In genomic region chr9:130780865-130781504, GRCh38 we compare ENCODE assay signal across 9 cellular contexts. TPM values are rescaled to one million over a fixed set of nuclear protein-coding genes. Genes with fewer than 3 reads are reported as not detected.
DNase-seq lines count a peak whose midpoint lies in the region; ATAC-seq and TF ChIP-seq lines count a peak whose summit lies in the region.
"Had no signal": no experiment of that assay in that cellular context is flagged by ENCODE, and none has a peak within 500 bp of the region (broad histone marks: within the 10 kb centered on the region; RNA-seq: fewer than 3 reads in every experiment).

No MANE protein-coding gene starts in this region.

- 33 to 44% (median 41%) methylated on average over 9 of the region's 9 CpGs for WGBS in psoas muscle, 3 donors

- H3K4me1 ChIP-seq in SJSA1 (replicated peaks) (peaks cover 37% of the 10 kb centered on the region), psoas muscle (peaks cover 60% of the 10 kb centered on the region)

- peak overlapping the region; percentile 68 for H3K27ac ChIP-seq in SJSA1
- peak overlapping the region; percentile 70 for H3K27ac ChIP-seq in psoas muscle

- no peaks in the 10 kb centered on the region for H3K9me3 ChIP-seq in SJSA1 (replicated peaks)
- H3K9me3 ChIP-seq in psoas muscle, result peaks cover under 1% of the 10 kb centered on the region

- peak; percentile 79 for DNase-seq in DMS 273 (lab: John Stamatoyannopoulos, UW; ENCODE audit: unreplicated experiment)
- peak; percentile 79 to 84 for DNase-seq in SJSA1 (ENCODE audit: low read depth in 1 of 2, low spot score in 2 of 2)
- DNase-seq in fibroblast of peridontal ligament (ENCODE audit: extremely low read depth), result peak; percentile 100
- DNase-seq in psoas muscle, result peak; percentile 69 to 79
- DNase-seq in GM13977 (ENCODE audit: low spot score), result no peak
- no peak for DNase-seq in activated CD4-positive, alpha-beta T cell treated with anti-CD3 and anti-CD28 coated beads for 36 hours
- DNase-seq in activated naive CD8-positive, alpha-beta T cell treated with anti-CD3 and anti-CD28 coated beads for 36 hours, result no peak
- DNase-seq: stimulated activated naive CD4-positive, alpha-beta T cell had no signal

- CTCF ChIA-PET in activated CD4-positive, alpha-beta T cell treated with anti-CD3 and anti-CD28 coated beads for 36 hours (lab: Charles Lee), result interaction anchor here (0.7 kb wide), 1 partner anchor 74 kb away, joined by 3 read pairs; no protein-coding TSS in a partner anchor

- no peaks in the 10 kb centered on the region for H3K36me3 Mint-ChIP-seq in activated CD4-positive, alpha-beta T cell treated with anti-CD3 and anti-CD28 coated beads for 36 hours (ENCODE audit: low read depth)
- no peaks in the 10 kb centered on the region for H3K36me3 Mint-ChIP-seq in activated naive CD8-positive, alpha-beta T cell treated with anti-CD3 and anti-CD28 coated beads for 36 hours

- POLR2A ChIA-PET in activated CD4-positive, alpha-beta T cell treated with anti-CD3 and anti-CD28 coated beads for 36 hours (lab: Charles Lee), result no interaction called here

- H3K27me3 ChIP-seq in SJSA1 (replicated peaks) (no peaks in the 10 kb centered on the region), psoas muscle (ENCODE audit: insufficient read depth in 3 of 3, low read length in 2 of 3) (no peaks in the 10 kb centered on the region)

- TF ChIP-seq CTCF in psoas muscle (IDR thresholded peaks at IDR 0.05), result no peak
- no peak for TF ChIP-seq CTCF in GM13977 (IDR thresholded peaks at IDR 0.05; ENCODE audit: extremely low read depth, insufficient read depth, missing control alignments)

- intact Hi-C loops in psoas muscle (cut with DNase I), result loop anchor here (5.0 kb wide), 1 partner anchor 51 kb away; no protein-coding TSS in a partner anchor
- intact Hi-C loops in activated CD4-positive, alpha-beta T cell treated with anti-CD3 and anti-CD28 coated beads for 36 hours (cut with DNase I, micrococcal nuclease), result no loop called here

- H3K4me3 Mint-ChIP-seq in activated CD4-positive, alpha-beta T cell treated with anti-CD3 and anti-CD28 coated beads for 36 hours, result no peak overlapping the region
- no peak overlapping the region for H3K4me3 Mint-ChIP-seq in activated naive CD8-positive, alpha-beta T cell treated with anti-CD3 and anti-CD28 coated beads for 36 hours

- no peaks in the 10 kb centered on the region for H3K9me3 Mint-ChIP-seq in activated CD4-positive, alpha-beta T cell treated with anti-CD3 and anti-CD28 coated beads for 36 hours (ENCODE audit: low read depth)
- H3K9me3 Mint-ChIP-seq in activated naive CD8-positive, alpha-beta T cell treated with anti-CD3 and anti-CD28 coated beads for 36 hours, result no peaks in the 10 kb centered on the region

- H3K36me3 ChIP-seq in SJSA1, result no peaks in the 10 kb centered on the region
- no peaks in the 10 kb centered on the region for H3K36me3 ChIP-seq in psoas muscle (ENCODE audit: insufficient read depth in 1 of 2, low read depth in 1 of 2)

- H3K4me1 Mint-ChIP-seq in activated CD4-positive, alpha-beta T cell treated with anti-CD3 and anti-CD28 coated beads for 36 hours, result peaks cover 6% of the 10 kb centered on the region
- H3K4me1 Mint-ChIP-seq in activated naive CD8-positive, alpha-beta T cell treated with anti-CD3 and anti-CD28 coated beads for 36 hours, result peaks cover 14% of the 10 kb centered on the region

- H3K4me3 ChIP-seq in SJSA1 (peak overlapping the region; percentile 13), psoas muscle (peak overlapping the region; percentile 42)

- ATAC-seq in psoas muscle, result peak; percentile 72 to 81 (median 78)
- ATAC-seq in activated CD4-positive, alpha-beta T cell treated with anti-CD3 and anti-CD28 coated beads for 36 hours, result no peak
- ATAC-seq in GM21526 (IDR thresholded peaks at IDR 0.05; ENCODE audit: low FRiP score, unreplicated experiment), result no peak

- in situ Hi-C loops in GM13977 (cut with MboI; ENCODE audit: low pct_unique_long_range_greater_than_20kb, low sequenced_read_pairs, unreplicated experiment), result no loop called here

- H3K27ac Mint-ChIP-seq in activated CD4-positive, alpha-beta T cell treated with anti-CD3 and anti-CD28 coated beads for 36 hours, result no peak overlapping the region
- no peak overlapping the region for H3K27ac Mint-ChIP-seq in activated naive CD8-positive, alpha-beta T cell treated with anti-CD3 and anti-CD28 coated beads for 36 hours

- H3K27me3 Mint-ChIP-seq in activated CD4-positive, alpha-beta T cell treated with anti-CD3 and anti-CD28 coated beads for 36 hours, result no peaks in the 10 kb centered on the region
- no peaks in the 10 kb centered on the region for H3K27me3 Mint-ChIP-seq in activated naive CD8-positive, alpha-beta T cell treated with anti-CD3 and anti-CD28 coated beads for 36 hours

RNA-seq across cellular contexts. Expression of gene ABL1, which starts 54.1 kb away (rescaled TPM):
- 20.5 and 24.7 TPM in 2 replicates for total RNA-seq in SJSA1 (2014; rRNA removed; shearing (Covaris generic))
- 10 to 100 TPM; 30.6 to 41.0 (median 34.5) TPM for total RNA-seq in psoas muscle
- 10 to 100 TPM; 15.5 to 31.2 (median 26.4) TPM for polyA plus RNA-seq in psoas muscle
- total RNA-seq in activated CD4-positive, alpha-beta T cell treated with anti-CD3 and anti-CD28 coated beads for 36 hours, result 10 to 100 TPM; 31.8 to 32.3 TPM
- 10 to 100 TPM; 37.9 to 38.5 TPM for total RNA-seq in activated naive CD8-positive, alpha-beta T cell treated with anti-CD3 and anti-CD28 coated beads for 36 hours

Comparison
In these comparisons a context has a peak if more than half of its experiments do, and no peak if none do; other contexts are left out.
1. DNase-seq: peak in DMS 273 (single experiment), SJSA1 (2 of 2), fibroblast of peridontal ligament (single experiment) and psoas muscle (2 of 2); none in GM13977 (single experiment), activated CD4-positive, alpha-beta T cell treated with anti-CD3 and anti-CD28 coated beads for 36 hours (single experiment) and activated naive CD8-positive, alpha-beta T cell treated with anti-CD3 and anti-CD28 coated beads for 36 hours (single experiment).
2. ATAC-seq: peak in psoas muscle (4 of 4); none in activated CD4-positive, alpha-beta T cell treated with anti-CD3 and anti-CD28 coated beads for 36 hours (single experiment) and GM21526 (single experiment).
3. intact Hi-C loops: an anchor here in psoas muscle (5.0 kb wide); none called in activated CD4-positive, alpha-beta T cell treated with anti-CD3 and anti-CD28 coated beads for 36 hours.